Comparison of ENCODE assay signal across 1 cellular context in genomic region chr7:97006951-97007861, GRCh38.
TF ChIP-seq lines count a peak whose summit lies in the region.

No MANE protein-coding gene starts in this region.

TF ChIP-seq in HEK293, 187 proteins besides CTCF, POLR2A, EP300 and RAD21 (continued from another document):
- TF ChIP-seq, protein P1, sequence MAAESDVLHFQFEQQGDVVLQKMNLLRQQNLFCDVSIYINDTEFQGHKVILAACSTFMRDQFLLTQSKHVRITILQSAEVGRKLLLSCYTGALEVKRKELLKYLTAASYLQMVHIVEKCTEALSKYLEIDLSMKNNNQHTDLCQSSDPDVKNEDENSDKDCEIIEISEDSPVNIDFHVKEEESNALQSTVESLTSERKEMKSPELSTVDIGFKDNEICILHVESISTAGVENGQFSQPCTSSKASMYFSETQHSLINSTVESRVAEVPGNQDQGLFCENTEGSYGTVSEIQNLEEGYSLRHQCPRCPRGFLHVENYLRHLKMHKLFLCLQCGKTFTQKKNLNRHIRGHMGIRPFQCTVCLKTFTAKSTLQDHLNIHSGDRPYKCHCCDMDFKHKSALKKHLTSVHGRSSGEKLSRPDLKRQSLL (tag by site-specific recombination; IDR thresholded peaks at IDR 0.05): no peak
- TF ChIP-seq, protein P2, sequence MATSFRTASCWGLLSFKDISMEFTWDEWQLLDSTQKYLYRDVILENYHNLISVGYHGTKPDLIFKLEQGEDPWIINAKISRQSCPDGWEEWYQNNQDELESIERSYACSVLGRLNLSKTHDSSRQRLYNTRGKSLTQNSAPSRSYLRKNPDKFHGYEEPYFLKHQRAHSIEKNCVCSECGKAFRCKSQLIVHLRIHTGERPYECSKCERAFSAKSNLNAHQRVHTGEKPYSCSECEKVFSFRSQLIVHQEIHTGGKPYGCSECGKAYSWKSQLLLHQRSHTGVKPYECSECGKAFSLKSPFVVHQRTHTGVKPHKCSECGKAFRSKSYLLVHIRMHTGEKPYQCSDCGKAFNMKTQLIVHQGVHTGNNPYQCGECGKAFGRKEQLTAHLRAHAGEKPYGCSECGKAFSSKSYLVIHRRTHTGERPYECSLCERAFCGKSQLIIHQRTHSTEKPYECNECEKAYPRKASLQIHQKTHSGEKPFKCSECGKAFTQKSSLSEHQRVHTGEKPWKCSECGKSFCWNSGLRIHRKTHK (tag by site-specific recombination; IDR thresholded peaks at IDR 0.05): no peak
- no peak for TF ChIP-seq SP7 (tag by site-specific recombination; IDR thresholded peaks at IDR 0.05)
TF ChIP-seq in HEK293: peak in this region for 0.
